ENCODE assay signal across 8 cellular contexts in genomic region chr16:66928702-66929388, GRCh38. TPM values are rescaled to one million over a fixed set of nuclear protein-coding genes. Genes with fewer than 3 reads are reported as not detected.
DNase-seq lines count a peak whose midpoint lies in the region; FAIRE-seq and TF ChIP-seq lines count a peak whose summit lies in the region.
"Had no signal": no experiment of that assay in that cellular context is flagged by ENCODE, and none has a peak within 500 bp of the region (broad histone marks: within the 10 kb centered on the region; RNA-seq: fewer than 3 reads in every experiment).

No MANE protein-coding gene starts in this region.

- peaks cover 38% of the 10 kb centered on the region for H3K27me3 Mint-ChIP-seq in progenitor cell of endocrine pancreas

- H3K36me3 Mint-ChIP-seq in progenitor cell of endocrine pancreas (ENCODE audit: insufficient read depth) = no peaks in the 10 kb centered on the region

- DNase-seq in NCI-H1694 treated with DMSO at 0.1 percent for 48 hours (lab: John Stamatoyannopoulos, UW) = peak; percentile 8
- no peak for DNase-seq in bronchial epithelial cell (ENCODE audit: low read depth)
- no peak for DNase-seq in progenitor cell of endocrine pancreas (ENCODE audit: low spot score, unreplicated experiment)
- DNase-seq in NK-92 (lab: John Stamatoyannopoulos, UW; ENCODE audit: unreplicated experiment) = no peak
- DNase-seq in ureter (ENCODE audit: low spot score) = no peak
- no peak for DNase-seq in NCI-H128 (lab: John Stamatoyannopoulos, UW; ENCODE audit: unreplicated experiment)

- TF ChIP-seq CTCF in GM12874 (IDR thresholded peaks at IDR 0.05; ENCODE audit: insufficient read depth, low read depth, low read length) (peak; percentile 51), bronchial epithelial cell (IDR thresholded peaks at IDR 0.05; ENCODE audit: insufficient read depth, low read length, severe bottlenecking) (peak; percentile 52), progenitor cell of endocrine pancreas (IDR thresholded peaks at IDR 0.05; ENCODE audit: unreplicated experiment) (peak; percentile 30)

- H3K9me3 Mint-ChIP-seq in progenitor cell of endocrine pancreas (ENCODE audit: low read depth) = no peaks in the 10 kb centered on the region

- no peak overlapping the region for H3K4me3 ChIP-seq in bronchial epithelial cell (ENCODE audit: low read depth, low read length)

- H3K4me1 Mint-ChIP-seq in progenitor cell of endocrine pancreas (ENCODE audit: low read depth) = peaks cover 11% of the 10 kb centered on the region

- H3K27me3 ChIP-seq in bronchial epithelial cell (ENCODE audit: control insufficient read depth, insufficient read depth, low read length) = no peaks in the 10 kb centered on the region

- no peak for FAIRE-seq in bronchial epithelial cell (lab: Jason Lieb, UNC)

- no peak overlapping the region for H3K27ac Mint-ChIP-seq in progenitor cell of endocrine pancreas

- H3K36me3 ChIP-seq in bronchial epithelial cell (ENCODE audit: control insufficient read depth, insufficient read depth, low read length) = peaks cover 3% of the 10 kb centered on the region

- no peak overlapping the region for H3K4me3 Mint-ChIP-seq in progenitor cell of endocrine pancreas (ENCODE audit: low read depth)

RNA-seq across cellular contexts. Expression of gene RRAD, which starts 3.5 kb away (rescaled TPM):
- total RNA-seq in bronchial epithelial cell (75.0 and 130 TPM in 2 replicates), progenitor cell of endocrine pancreas (0.27 and 0.36 TPM in 2 replicates), ureter (7.7 TPM)

RNA-seq across cellular contexts. Expression of gene CIAO2B, which starts 5.4 kb away (rescaled TPM):
- total RNA-seq in bronchial epithelial cell = 227 and 333 TPM in 2 replicates
- total RNA-seq in progenitor cell of endocrine pancreas = 58.1 and 59.9 TPM in 2 replicates
- total RNA-seq in ureter = 71.8 TPM

RNA-seq across cellular contexts. Expression of gene CES2, which starts 6.5 kb away (rescaled TPM):
- total RNA-seq in bronchial epithelial cell (78.2 and 434 TPM in 2 replicates), progenitor cell of endocrine pancreas (39.2 and 43.9 TPM in 2 replicates), ureter (56.3 TPM)

RNA-seq across cellular contexts. Expression of gene CDH16, which starts 10.2 kb away (rescaled TPM):
- total RNA-seq in bronchial epithelial cell = 1.8 and 5.8 TPM in 2 replicates
- total RNA-seq in progenitor cell of endocrine pancreas = not detected in 2 replicates
- not detected for total RNA-seq in ureter
- total RNA-seq: lung microvascular endothelial cell had no signal

RNA-seq across cellular contexts. Expression of gene CES3, which starts 32.2 kb away (rescaled TPM):
- 1.6 and 6.3 TPM in 2 replicates for total RNA-seq in bronchial epithelial cell
- 2.7 and 4.8 TPM in 2 replicates for total RNA-seq in progenitor cell of endocrine pancreas
- 0.29 TPM for total RNA-seq in ureter
- total RNA-seq: lung microvascular endothelial cell had no signal
